8 cellular contexts compared by ENCODE assay signal in the genomic region with DNA sequence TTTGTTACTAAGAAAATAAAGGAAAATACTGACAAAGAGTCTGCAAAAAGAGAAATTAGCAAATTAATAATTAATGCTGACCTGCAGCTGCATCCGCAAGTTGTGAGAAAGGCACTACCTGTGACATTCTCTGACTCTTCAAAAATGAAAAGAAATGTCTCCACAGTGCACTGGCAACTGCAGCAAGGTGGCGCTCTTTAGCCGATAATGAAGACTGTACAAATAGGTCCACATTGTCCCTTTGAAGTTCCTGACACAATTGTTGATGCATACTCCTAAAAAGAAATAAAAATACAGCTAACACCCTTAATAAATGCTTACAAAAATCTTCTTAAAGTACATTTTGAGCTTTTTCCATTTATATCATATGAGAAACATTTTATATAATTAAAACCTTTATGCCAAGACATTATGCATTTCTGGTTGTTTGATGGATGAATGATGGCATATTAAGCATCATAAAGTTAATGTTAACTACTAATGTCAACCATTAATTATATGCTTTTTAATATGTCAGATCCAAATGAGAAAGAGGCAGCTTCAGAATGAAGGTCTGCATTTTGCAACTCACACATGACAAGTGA.
DNase-seq lines count a peak whose midpoint lies in the region; ATAC-seq and TF ChIP-seq lines count a peak whose summit lies in the region.

No MANE protein-coding gene starts in this region.

- intact Hi-C loops in prostate gland (cut with DNase I): no loop called here

- H3K27ac ChIP-seq in prostate gland: no peak overlapping the region

- peak; percentile 52 to 74 (median 68) for TF ChIP-seq CTCF in prostate gland (IDR thresholded peaks at IDR 0.05)

- DNase-seq in GM03348 (ENCODE audit: low spot score): peak; percentile 61
- DNase-seq in SHP77 treated with DMSO at 0.1 percent for 48 hours (lab: John Stamatoyannopoulos, UW): peak; percentile 35
- DNase-seq in activated effector memory CD4-positive, alpha-beta T cell treated with Interleukin-2 at 50 U/mL for 16 hours: peak; percentile 31
- peak; percentile 47 for DNase-seq in germinal center (ENCODE audit: low spot score)
- DNase-seq in prostate gland (ENCODE audit: low spot score): peak; percentile 48
- DNase-seq in cortex of kidney (lab: John Stamatoyannopoulos, UW): no peak

- no peaks in the 10 kb centered on the region for H3K27me3 ChIP-seq in prostate gland (replicated peaks; ENCODE audit: insufficient read depth)

- TF ChIP-seq POLR2A in prostate gland (IDR thresholded peaks at IDR 0.05): no peak

- TF ChIP-seq EP300 in Ishikawa (IDR thresholded peaks at IDR 0.05; ENCODE audit: borderline replicate concordance): no peak

- H3K4me1 ChIP-seq in prostate gland (replicated peaks): no peaks in the 10 kb centered on the region

- H3K9me3 ChIP-seq in prostate gland: no peaks in the 10 kb centered on the region

- ATAC-seq in GM21723 (IDR thresholded peaks at IDR 0.05; ENCODE audit: unreplicated experiment): peak; percentile 93

- TF ChIP-seq RAD21 in Ishikawa (IDR thresholded peaks at IDR 0.05; ENCODE audit: low read depth): peak; percentile 74

- no peak overlapping the region for H3K4me3 ChIP-seq in prostate gland

- 25% methylated on average over 3 of the region's 3 CpGs for WGBS in prostate gland

- no peaks in the 10 kb centered on the region for H3K36me3 ChIP-seq in prostate gland

TF ChIP-seq in Ishikawa, 13 proteins besides CTCF, POLR2A, EP300 and RAD21:
- no peak for TF ChIP-seq CREB1 (IDR thresholded peaks at IDR 0.05; ENCODE audit: low read depth)
- no peak for TF ChIP-seq TAF1 (IDR thresholded peaks at IDR 0.05; ENCODE audit: low read depth)
- TF ChIP-seq YY1 (IDR thresholded peaks at IDR 0.05; ENCODE audit: low read depth): no peak
- TF ChIP-seq, protein P1, sequence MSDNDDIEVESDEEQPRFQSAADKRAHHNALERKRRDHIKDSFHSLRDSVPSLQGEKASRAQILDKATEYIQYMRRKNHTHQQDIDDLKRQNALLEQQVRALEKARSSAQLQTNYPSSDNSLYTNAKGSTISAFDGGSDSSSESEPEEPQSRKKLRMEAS (IDR thresholded peaks at IDR 0.05): no peak
- no peak for TF ChIP-seq EGR1 (IDR thresholded peaks at IDR 0.05)
